Comparison of ENCODE assay signal across 8 cellular contexts in genomic region chr11:48006301-48006992, GRCh38. TPM values are rescaled to one million over a fixed set of nuclear protein-coding genes. Genes with fewer than 3 reads are reported as not detected.
DNase-seq lines count a peak whose midpoint lies in the region; ATAC-seq and TF ChIP-seq lines count a peak whose summit lies in the region.

No MANE protein-coding gene starts in this region.

- no peak overlapping the region for H3K27ac ChIP-seq in mesendoderm (ENCODE audit: low read depth, low read length)

- H3K79me2 ChIP-seq in mesendoderm (ENCODE audit: control insufficient read depth, insufficient read depth, low read length): peaks cover 16% of the 10 kb centered on the region

- no peak overlapping the region for H4K8ac ChIP-seq in mesendoderm (ENCODE audit: low read depth, low read length)

- peaks cover 90% of the 10 kb centered on the region for H3K4me1 Mint-ChIP-seq in activated naive CD8-positive, alpha-beta T cell treated with anti-CD3 and anti-CD28 coated beads, Interleukin-2, amount 50 U/mL, for 24 hours

- H2BK15ac ChIP-seq in mesendoderm (replicated peaks; ENCODE audit: low read depth): no peak overlapping the region

- H3K23ac ChIP-seq in mesendoderm (ENCODE audit: low read length): no peak overlapping the region

- no peak overlapping the region for H2BK120ac ChIP-seq in mesendoderm (ENCODE audit: low read depth, low read length)

- H3K79me1 ChIP-seq in mesendoderm (ENCODE audit: low read length): peaks cover 21% of the 10 kb centered on the region

- peak overlapping the region; percentile 93 for H3K27ac Mint-ChIP-seq in activated naive CD8-positive, alpha-beta T cell treated with anti-CD3 and anti-CD28 coated beads, Interleukin-2, amount 50 U/mL, for 24 hours

- POLR2A ChIA-PET in GM10248 (lab: Yijun Ruan, JAX): no interaction called here

- peak overlapping the region; percentile 44 for H3K4me3 Mint-ChIP-seq in activated naive CD8-positive, alpha-beta T cell treated with anti-CD3 and anti-CD28 coated beads, Interleukin-2, amount 50 U/mL, for 24 hours

- H2BK5ac ChIP-seq in mesendoderm (ENCODE audit: low read length): no peak overlapping the region

- H3K27me3 ChIP-seq in mesendoderm (ENCODE audit: insufficient read depth, low read length, poor library complexity): no peaks in the 10 kb centered on the region

- no peak overlapping the region for H3K4ac ChIP-seq in mesendoderm (ENCODE audit: low read depth, low read length)

- no peak overlapping the region for H4K5ac ChIP-seq in mesendoderm (ENCODE audit: low read length)

- no CpG with 5 or more reads among the region's 5 CpGs for WGBS in mesendoderm (ENCODE audit: extremely low coverage, insufficient coverage, low lambda C conversion rate)

- H3K36me3 ChIP-seq in mesendoderm (ENCODE audit: control insufficient read depth, insufficient read depth, low read length): no peaks in the 10 kb centered on the region

- H3K18ac ChIP-seq in mesendoderm (ENCODE audit: low read length): no peak overlapping the region

- no peak overlapping the region for H3K4me2 ChIP-seq in mesendoderm (ENCODE audit: low read length)

- no peak overlapping the region for H3K4me3 ChIP-seq in mesendoderm (ENCODE audit: low read length)

- peaks cover 6% of the 10 kb centered on the region for H3K36me3 Mint-ChIP-seq in activated naive CD8-positive, alpha-beta T cell treated with anti-CD3 and anti-CD28 coated beads, Interleukin-2, amount 50 U/mL, for 24 hours (ENCODE audit: low read depth)

- CTCF ChIA-PET in GM10248 (lab: Yijun Ruan, JAX): interaction anchor here (0.6 to 2.4 kb wide), 10 partner anchors 9 to 153 kb away, joined by 3 to 11 read pairs (median 3); no protein-coding TSS in a partner anchor

- H3K9ac ChIP-seq in mesendoderm (ENCODE audit: low read length): no peak overlapping the region

- DNase-seq in GM10248 (ENCODE audit: extremely low spot score): peak; percentile 75
- DNase-seq in LHCN-M2 (ENCODE audit: low read depth): peak; percentile 25
- DNase-seq in activated naive CD8-positive, alpha-beta T cell treated with anti-CD3 and anti-CD28 coated beads, Interleukin-2, amount 50 U/mL, for 24 hours: peak; percentile 50
- no peak for DNase-seq in mesendoderm
- DNase-seq in NCI-H69 (lab: John Stamatoyannopoulos, UW): no peak
- no peak for DNase-seq in GF-D8 (lab: John Stamatoyannopoulos, UW)
- DNase-seq in NCI-H1105 (lab: John Stamatoyannopoulos, UW): no peak

- TF ChIP-seq CTCF in GM10248 (IDR thresholded peaks at IDR 0.05; ENCODE audit: control extremely low read depth, extremely low read depth, low read depth, missing control alignments): no peak

- peaks cover 10% of the 10 kb centered on the region for H3K4me1 ChIP-seq in mesendoderm (ENCODE audit: control insufficient read depth, low read depth, low read length)

- no peaks in the 10 kb centered on the region for H3K9me3 Mint-ChIP-seq in activated naive CD8-positive, alpha-beta T cell treated with anti-CD3 and anti-CD28 coated beads, Interleukin-2, amount 50 U/mL, for 24 hours

- H3K27me3 Mint-ChIP-seq in activated naive CD8-positive, alpha-beta T cell treated with anti-CD3 and anti-CD28 coated beads, Interleukin-2, amount 50 U/mL, for 24 hours: no peaks in the 10 kb centered on the region

- H2AK5ac ChIP-seq in mesendoderm (ENCODE audit: low read length): no peak overlapping the region

- peak; percentile 63 for ATAC-seq in GM21529 (IDR thresholded peaks at IDR 0.05; ENCODE audit: unreplicated experiment)
- ATAC-seq in activated naive CD8-positive, alpha-beta T cell treated with anti-CD3 and anti-CD28 coated beads, Interleukin-2, amount 50 U/mL, for 24 hours: peak; percentile 53

- peak overlapping the region; percentile 5 for H3K56ac ChIP-seq in mesendoderm (ENCODE audit: low read length)

RNA-seq across cellular contexts. Expression of gene PTPRJ, which starts 26.1 kb away (rescaled TPM):
- total RNA-seq in LHCN-M2 (2014; rRNA removed): 1.4 and 8.0 TPM in 2 replicates
- polyA plus RNA-seq in LHCN-M2 (2012): 2.9 TPM
- polyA plus RNA-seq in mesendoderm (2013, experiment 1 of 2): 8.7 TPM
- 8.4 TPM for polyA plus RNA-seq in mesendoderm (2013, experiment 2 of 2)

Comparison
In these comparisons a context has a peak if more than half of its experiments do, and no peak if none do; other contexts are left out.
1. DNase-seq: peak in GM10248 (single experiment), LHCN-M2 (single experiment) and activated naive CD8-positive, alpha-beta T cell treated with anti-CD3 and anti-CD28 coated beads, Interleukin-2, amount 50 U/mL, for 24 hours (single experiment); none in mesendoderm (single experiment), NCI-H69 (single experiment), GF-D8 (single experiment) and NCI-H1105 (single experiment).